26 cellular contexts compared by ENCODE assay signal in the genomic region with DNA sequence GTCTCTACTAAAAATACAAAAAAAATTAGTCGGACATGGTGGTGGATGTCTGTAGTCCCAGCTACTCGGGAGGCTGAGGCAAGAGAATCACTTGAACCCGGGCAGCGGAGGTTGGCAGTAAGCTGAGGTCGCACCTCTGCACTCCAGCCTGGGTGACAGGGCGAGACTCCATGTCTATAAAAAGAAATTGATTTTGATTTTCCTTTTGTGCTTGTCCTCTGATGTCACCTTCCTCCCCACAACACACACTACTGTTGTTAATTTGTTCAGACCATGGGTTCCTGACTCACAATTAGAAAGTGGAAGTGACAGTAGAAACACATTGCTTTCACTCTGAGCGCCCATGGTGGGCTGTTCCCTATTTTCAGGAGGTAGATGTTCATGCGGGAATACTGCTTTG.
"Had no signal": no experiment of that assay in that cellular context is flagged by ENCODE, and none has a peak within 500 bp of the region (broad histone marks: within the 10 kb centered on the region; RNA-seq: fewer than 3 reads in every experiment).

No MANE protein-coding gene starts in this region.

- H3K4me3 ChIP-seq: left lung, ovary, psoas muscle, stomach, thyroid gland, upper lobe of left lung, vagina had no signal

- ATAC-seq: activated CD8-positive, alpha-beta memory T cell treated with anti-CD3 and anti-CD28 coated beads, Interleukin-2, amount 10 ng/mL, durations not matched to agents 7 days and 5 days; activated CD8-positive, alpha-beta T cell treated with anti-CD3 and anti-CD28 coated beads for 36 hours; activated naive CD8-positive, alpha-beta T cell treated with anti-CD3 and anti-CD28 coated beads, Interleukin-2, amount 50 U/mL, for 24 hours; esophagus mucosa; foreskin keratinocyte; left lung; naive thymus-derived CD4-positive, alpha-beta T cell; stimulated activated naive B cell treated with anti-CD40 and anti-IgM and Interleukin-4, amounts not matched to agents 10 μg/mL and 1 μg/mL and 100 μg/mL, for 72 hours had no signal

- DNase-seq: activated CD4-positive, alpha-beta T cell treated with anti-CD3 and anti-CD28 coated beads, Interleukin-2, amount 50 U/mL, for 1 hour; activated CD4-positive, CD25-positive, alpha-beta regulatory T cell treated with anti-CD3 and anti-CD28 coated beads, Interleukin-2, amount 50 U/mL, for 72 hours; activated CD8-positive, alpha-beta memory T cell treated with anti-CD3 and anti-CD28 coated beads, Interleukin-2, amount 10 ng/mL, durations not matched to agents 7 days and 5 days; activated CD8-positive, alpha-beta T cell treated with anti-CD3 and anti-CD28 coated beads for 36 hours; activated naive CD8-positive, alpha-beta T cell treated with anti-CD3 and anti-CD28 coated beads, Interleukin-2, amount 50 U/mL, for 24 hours; activated T-cell treated with anti-CD3 and anti-CD28 coated beads, Interleukin-2, amount 50 U/mL, for 48 hours; amygdala; central memory CD4-positive, alpha-beta T cell; endodermal cell; foreskin keratinocyte; kidney glomerular epithelial cell; left lung; mammary epithelial cell; midbrain; naive thymus-derived CD4-positive, alpha-beta T cell; ovary; psoas muscle; stimulated activated CD4-positive, alpha-beta T cell treated with anti-CD3 and anti-CD28 coated beads, Interleukin-15, amount 100 ng/mL, for 24 hours; stimulated activated CD4-positive, alpha-beta T cell treated with anti-CD3 and anti-CD28 coated beads, Interleukin-2, amount 100 ng/mL, for 24 hours; stimulated activated naive B cell treated with anti-CD40 and anti-IgM and Interleukin-4, amounts not matched to agents 10 μg/mL and 1 μg/mL and 100 μg/mL, for 72 hours; stomach; T1000; thyroid gland; upper lobe of left lung had no signal

- H3K27me3 ChIP-seq: left lung, ovary, stomach, thyroid gland, upper lobe of left lung, vagina had no signal

- H3K9me3 ChIP-seq: left lung, ovary, psoas muscle, stomach, thyroid gland, upper lobe of left lung, vagina had no signal

- H3K27ac ChIP-seq: foreskin keratinocyte, left lung, ovary, psoas muscle, stomach, thyroid gland, upper lobe of left lung, vagina had no signal

- H3K4me1 ChIP-seq: foreskin keratinocyte, left lung, psoas muscle, stomach, thyroid gland, upper lobe of left lung, vagina had no signal
